8 cellular contexts compared by ENCODE assay signal in the genomic region with DNA sequence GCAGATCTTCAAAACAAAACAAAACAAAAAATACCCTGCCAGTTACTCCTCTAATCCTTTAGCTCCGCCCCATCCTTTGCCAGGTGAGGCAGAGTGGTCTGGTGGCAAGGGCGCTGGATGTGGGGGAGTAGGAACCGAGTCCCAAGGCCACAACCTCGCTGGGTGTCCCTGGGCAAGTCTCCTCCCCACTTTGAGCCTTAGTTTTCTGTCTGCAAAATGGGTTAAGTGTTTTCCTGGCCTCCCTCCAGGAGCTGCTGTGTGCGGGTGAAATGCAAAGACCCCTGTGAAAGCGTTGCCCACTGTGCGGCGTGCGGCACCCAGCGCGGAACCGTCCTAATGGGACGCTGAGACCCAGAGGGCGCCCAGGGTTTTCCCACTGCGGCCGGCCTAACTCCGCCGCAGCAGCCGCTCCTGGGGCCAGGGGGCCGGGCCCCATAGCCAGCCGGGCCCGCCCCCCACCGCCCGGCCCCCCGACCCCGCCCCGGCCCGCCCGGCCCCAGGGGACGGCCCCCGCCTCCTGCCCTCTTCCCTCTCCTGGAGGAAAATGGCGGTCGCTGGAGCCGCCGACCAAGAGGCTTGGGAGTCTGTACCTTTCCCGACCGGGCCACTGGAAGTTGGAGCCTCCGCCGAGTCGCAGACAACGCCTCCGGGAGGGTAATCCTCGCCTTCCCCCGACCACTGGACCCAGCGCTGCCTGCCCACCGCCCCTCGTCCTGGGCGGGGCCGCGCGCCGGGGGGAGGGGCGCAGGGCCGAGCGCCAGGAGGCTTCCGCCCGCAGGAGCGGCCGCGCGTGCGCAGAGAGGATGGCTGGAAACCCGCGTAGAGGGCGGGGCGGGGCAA. TPM values are rescaled to one million over a fixed set of nuclear protein-coding genes. Genes with fewer than 3 reads are reported as not detected.
A peak's percentile ranks its signal among the peaks of the same experiment; 100 is the strongest.
DNase-seq lines count a peak whose midpoint lies in the region; ATAC-seq and TF ChIP-seq lines count a peak whose summit lies in the region.

A gene with protein sequence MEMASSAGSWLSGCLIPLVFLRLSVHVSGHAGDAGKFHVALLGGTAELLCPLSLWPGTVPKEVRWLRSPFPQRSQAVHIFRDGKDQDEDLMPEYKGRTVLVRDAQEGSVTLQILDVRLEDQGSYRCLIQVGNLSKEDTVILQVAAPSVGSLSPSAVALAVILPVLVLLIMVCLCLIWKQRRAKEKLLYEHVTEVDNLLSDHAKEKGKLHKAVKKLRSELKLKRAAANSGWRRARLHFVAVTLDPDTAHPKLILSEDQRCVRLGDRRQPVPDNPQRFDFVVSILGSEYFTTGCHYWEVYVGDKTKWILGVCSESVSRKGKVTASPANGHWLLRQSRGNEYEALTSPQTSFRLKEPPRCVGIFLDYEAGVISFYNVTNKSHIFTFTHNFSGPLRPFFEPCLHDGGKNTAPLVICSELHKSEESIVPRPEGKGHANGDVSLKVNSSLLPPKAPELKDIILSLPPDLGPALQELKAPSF (plus strand): TSS at position 523 of the 840 bp plus-strand sequence. CDS start 13,327 bp downstream, outside the sequence.
A gene with protein sequence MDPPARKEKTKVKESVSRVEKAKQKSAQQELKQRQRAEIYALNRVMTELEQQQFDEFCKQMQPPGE (minus strand): TSS at position 798 of the 840 bp plus-strand sequence. CDS start 853 bp downstream, outside the sequence.

- no peak for TF ChIP-seq CTCF in GM13976 (IDR thresholded peaks at IDR 0.05; ENCODE audit: borderline replicate concordance, control extremely low read depth, extremely low read depth, insufficient read depth, missing control alignments)
- peak in 1 of 4 experiments; percentile 9 for TF ChIP-seq CTCF in uterus (IDR thresholded peaks at IDR 0.05)

- peak within 1 kb of the TSS; percentile 52 for H3K9ac ChIP-seq in rectal smooth muscle tissue (ENCODE audit: low read length)

- H3K27ac Mint-ChIP-seq in T-helper 1 cell treated with Interleukin-12 subunit alpha and Interleukin-12 subunit beta and Interleukin-4 antibody, amounts not matched to agents 30 μg/mL and 1 μg/mL, for 36 hours: peak within 1 kb of the TSS; percentile 78

- peak in 1 of 2 donors; percentile 64 for TF ChIP-seq POLR2A in uterus (IDR thresholded peaks at IDR 0.05)

- H3K9me3 ChIP-seq in right cardiac atrium (ENCODE audit: control insufficient read depth, low read length): no peaks in the 10 kb centered on the region
- no peaks in the 10 kb centered on the region for H3K9me3 ChIP-seq in uterus

- peaks cover 8% of the 10 kb centered on the region for H3K36me3 Mint-ChIP-seq in T-helper 1 cell treated with Interleukin-12 subunit alpha and Interleukin-12 subunit beta and Interleukin-4 antibody, amounts not matched to agents 30 μg/mL and 1 μg/mL, for 36 hours (ENCODE audit: low read depth)

- intact Hi-C loops in right cardiac atrium (cut with DNase I): no loop called here
- intact Hi-C loops in uterus (cut with DNase I; ENCODE audit: low total_unique reads): no loop called here

- H3K4me3 ChIP-seq in right cardiac atrium (ENCODE audit: low read length) (peak within 1 kb of the TSS; percentile 99), rectal smooth muscle tissue (ENCODE audit: low read length) (peak within 1 kb of the TSS; percentile 85), uterus (peak within 1 kb of the TSS; percentile 64 to 83)

- ATAC-seq in HG02852 (IDR thresholded peaks at IDR 0.05; ENCODE audit: unreplicated experiment): peak; percentile 83
- ATAC-seq in right cardiac atrium: peak; percentile 98

- H3K36me3 ChIP-seq in rectal smooth muscle tissue (ENCODE audit: control insufficient read depth, insufficient read depth, low read length) (peaks cover 2% of the 10 kb centered on the region), uterus (no peaks in the 10 kb centered on the region)

- H3K4me1 ChIP-seq in right cardiac atrium (ENCODE audit: control insufficient read depth, insufficient read depth, low read length) (peaks cover 5% of the 10 kb centered on the region), rectal smooth muscle tissue (ENCODE audit: control insufficient read depth, insufficient read depth, low read length) (peaks cover 5% of the 10 kb centered on the region), uterus (peaks cover 0 to 7% of the 10 kb centered on the region in 2 donors)

- H3K27me3 ChIP-seq in right cardiac atrium (ENCODE audit: control insufficient read depth, insufficient read depth): no peaks in the 10 kb centered on the region
- no peaks in the 10 kb centered on the region for H3K27me3 ChIP-seq in rectal smooth muscle tissue (ENCODE audit: control insufficient read depth, insufficient read depth, low read length)
- H3K27me3 ChIP-seq in uterus: no peaks in the 10 kb centered on the region

- under 1% methylated on average over 66 of the region's 66 CpGs for WGBS in right cardiac atrium

- in situ Hi-C loops in GM13976 (cut with MboI; ENCODE audit: low sequenced_read_pairs, unreplicated experiment): no loop called here

- H3K9me3 Mint-ChIP-seq in T-helper 1 cell treated with Interleukin-12 subunit alpha and Interleukin-12 subunit beta and Interleukin-4 antibody, amounts not matched to agents 30 μg/mL and 1 μg/mL, for 36 hours: no peaks in the 10 kb centered on the region

- H3K27me3 Mint-ChIP-seq in T-helper 1 cell treated with Interleukin-12 subunit alpha and Interleukin-12 subunit beta and Interleukin-4 antibody, amounts not matched to agents 30 μg/mL and 1 μg/mL, for 36 hours (ENCODE audit: low read depth): peaks cover 5% of the 10 kb centered on the region

- DNase-seq in GM13976 (ENCODE audit: low spot score) (peak; percentile 98), NCI-H146 treated with DMSO at 0.1 percent for 48 hours (lab: John Stamatoyannopoulos, UW; ENCODE audit: unreplicated experiment) (peak; percentile 50), amygdala (lab: John Stamatoyannopoulos, UW) (peak in 55 of 56 donors; percentile 52 to 99 (median 88)), right cardiac atrium (peak; percentile 94 to 98 (median 98)), uterus (peak; percentile 91 to 94)

- H3K4me1 Mint-ChIP-seq in T-helper 1 cell treated with Interleukin-12 subunit alpha and Interleukin-12 subunit beta and Interleukin-4 antibody, amounts not matched to agents 30 μg/mL and 1 μg/mL, for 36 hours (ENCODE audit: low read depth): peaks cover 13% of the 10 kb centered on the region

- H3K27ac ChIP-seq in right cardiac atrium (ENCODE audit: low read length): peak within 1 kb of the TSS; percentile 100
- H3K27ac ChIP-seq in rectal smooth muscle tissue (ENCODE audit: low read depth, low read length): peak within 1 kb of the TSS; percentile 95
- peak within 1 kb of the TSS; percentile 95 to 98 for H3K27ac ChIP-seq in uterus

- H3K4me3 Mint-ChIP-seq in T-helper 1 cell treated with Interleukin-12 subunit alpha and Interleukin-12 subunit beta and Interleukin-4 antibody, amounts not matched to agents 30 μg/mL and 1 μg/mL, for 36 hours: peak within 1 kb of the TSS; percentile 82

RNA-seq across cellular contexts. Expression of the first gene that starts in this region (rescaled TPM):
- total RNA-seq in right cardiac atrium (1 to 10 TPM; 3.4 to 6.8 (median 5.7) TPM), uterus (10 to 100 TPM in 2 of 4 donors, 1 to 10 TPM in 1, under 1 TPM in 1; 0.59 to 16.0 (median 7.6) TPM)
- 2.2 TPM for polyA plus RNA-seq in right cardiac atrium

RNA-seq across cellular contexts. Expression of the second gene that starts in this region (rescaled TPM):
- total RNA-seq in right cardiac atrium (10 to 100 TPM; 12.7 to 17.5 (median 13.6) TPM), uterus (10 to 100 TPM; 13.1 to 27.4 (median 23.1) TPM)
- polyA plus RNA-seq in right cardiac atrium: 28.9 TPM

Comparison
In these comparisons a context has a peak if more than half of its experiments do, and no peak if none do; other contexts are left out.
1. Peak in every context shown above with its lines: DNase-seq, ATAC-seq, H3K4me3 ChIP-seq and H3K27ac ChIP-seq.